23 cellular contexts compared by ENCODE assay signal in the genomic region with DNA sequence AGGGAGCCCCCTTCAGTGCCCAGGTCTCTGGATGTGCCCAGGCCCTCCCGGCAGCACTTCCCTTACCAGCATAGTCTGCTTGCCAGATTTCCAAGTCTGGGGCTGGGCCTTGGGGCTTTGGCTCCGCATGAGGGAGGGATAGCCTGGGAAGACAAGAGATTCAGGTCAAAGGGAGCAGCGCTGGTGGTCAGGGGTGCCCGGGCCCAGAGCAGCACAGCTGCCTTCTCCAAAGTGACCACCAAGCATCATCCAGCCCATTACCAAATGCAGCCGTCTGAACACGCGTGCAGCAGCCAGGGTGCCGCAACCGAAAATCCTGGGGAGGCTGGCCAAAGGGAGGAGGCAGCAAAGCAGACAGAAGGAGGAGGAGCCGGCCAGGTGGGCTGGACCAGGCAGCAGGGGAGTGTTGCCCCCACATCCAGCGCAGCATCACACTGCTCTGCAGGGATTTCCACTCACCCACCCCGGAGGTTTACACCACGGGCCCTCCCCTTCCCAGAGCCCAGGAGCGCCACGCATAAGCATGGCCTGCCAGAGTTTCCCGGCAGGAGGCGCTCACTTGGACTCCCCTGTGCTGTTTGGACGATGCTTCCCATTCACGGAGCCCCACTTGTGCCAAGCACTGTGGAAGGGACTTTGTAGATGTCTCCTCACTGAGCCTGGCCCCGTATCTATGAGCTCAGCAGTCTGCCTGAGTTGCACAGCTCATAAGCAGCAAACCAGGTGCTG. TPM values are rescaled to one million over a fixed set of nuclear protein-coding genes. Genes with fewer than 3 reads are reported as not detected.
DNase-seq lines count a peak whose midpoint lies in the region; ATAC-seq, FAIRE-seq and TF ChIP-seq lines count a peak whose summit lies in the region.
"Had no signal": no experiment of that assay in that cellular context is flagged by ENCODE, and none has a peak within 500 bp of the region (broad histone marks: within the 10 kb centered on the region; RNA-seq: fewer than 3 reads in every experiment).

No MANE protein-coding gene starts in this region.

- no peaks in the 10 kb centered on the region for H3K36me3 ChIP-seq in BJ (ENCODE audit: control insufficient read depth, insufficient read depth, low read length)
- no peaks in the 10 kb centered on the region for H3K36me3 ChIP-seq in HCT116 (ENCODE audit: control insufficient read depth in 1 of 2, insufficient read depth in 2 of 2, low read length in 2 of 2)
- no peaks in the 10 kb centered on the region for H3K36me3 ChIP-seq in K562 (ENCODE audit: control insufficient read depth, insufficient read depth, low read length)
- H3K36me3 ChIP-seq in keratinocyte (ENCODE audit: control insufficient read depth in 2 of 2, extremely low read depth in 1 of 2, insufficient read depth in 2 of 2, low read length in 2 of 2), result peaks cover 87% of the 10 kb centered on the region in 2 experiments
- H3K36me3 ChIP-seq in psoas muscle (ENCODE audit: insufficient read depth in 1 of 2, low read depth in 1 of 2), result no peaks in the 10 kb centered on the region
- H3K36me3 ChIP-seq: SJSA1 had no signal

- BruUV-seq in HCT116 (replicated peaks; lab: Mats Ljungman, UMichigan) (no TSS peak), K562 (replicated peaks; lab: Mats Ljungman, UMichigan) (no TSS peak)

- FAIRE-seq in K562 (lab: Jason Lieb, UNC) (no peak), keratinocyte (lab: Jason Lieb, UNC) (no peak)

- H4K20me1 ChIP-seq in HCT116 (ENCODE audit: insufficient read depth) (no peaks in the 10 kb centered on the region), K562 (replicated peaks; ENCODE audit: control insufficient read depth, insufficient read depth, low read length) (peaks cover 28% of the 10 kb centered on the region), keratinocyte (ENCODE audit: control insufficient read depth, extremely low read depth, insufficient read depth, low read length) (no peaks in the 10 kb centered on the region)

- no peaks in the 10 kb centered on the region for H3K4me1 ChIP-seq in HCT116 (ENCODE audit: control insufficient read depth in 1 of 2, insufficient read depth in 2 of 2, low read length in 2 of 2)
- no peaks in the 10 kb centered on the region; a peak in 2 of 5 replicates for H3K4me1 ChIP-seq in K562 (replicated peaks in 1 of 2; ENCODE audit: control insufficient read depth in 2 of 2, insufficient read depth in 2 of 2, low read length in 2 of 2)
- peaks cover 9% of the 10 kb centered on the region for H3K4me1 ChIP-seq in keratinocyte (ENCODE audit: control insufficient read depth, extremely low read depth, insufficient read depth, low read length)
- H3K4me1 ChIP-seq in psoas muscle, result no peaks in the 10 kb centered on the region
- H3K4me1 ChIP-seq: SJSA1 had no signal

- TF ChIP-seq CTCF in BJ (IDR thresholded peaks at IDR 0.05; ENCODE audit: insufficient read depth, low read depth, low read length) (0 out of 2 replicates have a peak, but pooled peaks have one; percentile 9), HCT116 (IDR thresholded peaks at IDR 0.05 in 2 of 3, conservative IDR thresholded peaks at IDR 0.05 in 1 of 3; ENCODE audit: borderline replicate concordance in 1 of 3, insufficient read depth in 1 of 3, low read depth in 2 of 3, low read length in 2 of 3) (peak in 2 of 3 experiments; percentile 20 to 21; a peak in 1 of 6 replicates), K562 (IDR thresholded peaks at IDR 0.05 in 2 of 3, conservative IDR thresholded peaks at IDR 0.05 in 1 of 3; ENCODE audit: insufficient read depth in 2 of 3, low read depth in 1 of 3, low read length in 3 of 3) (peak; percentile 54 to 71 (median 62)), keratinocyte (optimal IDR thresholded peaks at IDR 0.05 in 1 of 3, IDR thresholded peaks at IDR 0.05 in 1 of 3, conservative IDR thresholded peaks at IDR 0.05 in 1 of 3; ENCODE audit: extremely low read depth in 1 of 3, insufficient read depth in 2 of 3, low read length in 3 of 3) (peak in 2 of 3 experiments; percentile 33 to 45), psoas muscle (IDR thresholded peaks at IDR 0.05) (no peak)

- RAD21 ChIA-PET in HCT116 (lab: Charles Lee; ENCODE audit: low non-redundant PET in 1 of 2, low total read pairs in 2 of 2, uncharacterized antibody in 2 of 2, unreplicated experiment in 2 of 2), result no interaction called here

- H2AFZ ChIP-seq in HCT116 (ENCODE audit: low read depth, low read length, poor library complexity, severe bottlenecking) (no peak overlapping the region), K562 (ENCODE audit: low read depth, low read length) (no peak overlapping the region), keratinocyte (ENCODE audit: control insufficient read depth, low read length) (no peak overlapping the region)

- TF ChIP-seq EP300 in K562 (IDR thresholded peaks at IDR 0.05; ENCODE audit: low read length), result no peak

- H3K79me2 ChIP-seq in HCT116 (ENCODE audit: insufficient read depth, low read length) (no peaks in the 10 kb centered on the region), K562 (ENCODE audit: control insufficient read depth, insufficient read depth, low read length) (no peaks in the 10 kb centered on the region), keratinocyte (ENCODE audit: control insufficient read depth, insufficient read depth, low read length) (no peaks in the 10 kb centered on the region)

- H3K4me2 ChIP-seq in HCT116 (ENCODE audit: low read length) (no peak overlapping the region), K562 (ENCODE audit: insufficient read depth, low read length) (no peak overlapping the region), keratinocyte (ENCODE audit: control insufficient read depth, extremely low read depth, insufficient read depth, low read depth, low read length) (no peak overlapping the region)

- dilution Hi-C loops in keratinocyte (cut with MboI; ENCODE audit: extremely low pct_ligation_motif_present, low sequenced_read_pairs), result no loop called here

- H3K9ac ChIP-seq in HCT116 (ENCODE audit: low read length) (no peak overlapping the region), K562 (ENCODE audit: insufficient read depth in 1 of 2, low read depth in 2 of 2, low read length in 2 of 2) (no peak overlapping the region), keratinocyte (ENCODE audit: control insufficient read depth, extremely low read depth, insufficient read depth, low read length) (no peak overlapping the region)

- H3K9me3 ChIP-seq in HCT116 (ENCODE audit: control insufficient read depth in 1 of 2, insufficient read depth in 1 of 2, low read depth in 1 of 2, low read length in 2 of 2) (no peaks in the 10 kb centered on the region), K562 (replicated peaks; ENCODE audit: control insufficient read depth, insufficient read depth, low read depth, low read length) (no peaks in the 10 kb centered on the region), keratinocyte (ENCODE audit: control insufficient read depth, low read depth, low read length) (no peaks in the 10 kb centered on the region), psoas muscle (no peaks in the 10 kb centered on the region)
- H3K9me3 ChIP-seq: SJSA1 had no signal

- no peak for TF ChIP-seq POLR2A in HCT116 (IDR thresholded peaks at IDR 0.05; ENCODE audit: borderline replicate concordance, extremely low read depth, insufficient read depth, insufficient read length)
- TF ChIP-seq POLR2A in K562 (conservative IDR thresholded peaks at IDR 0.05), result no peak

- no peaks in the 10 kb centered on the region for H3K9me1 ChIP-seq in K562 (ENCODE audit: control insufficient read depth, insufficient read depth, low read length)
- no peaks in the 10 kb centered on the region for H3K9me1 ChIP-seq in keratinocyte (ENCODE audit: control insufficient read depth, extremely low read depth, insufficient read depth, low read length)

- in situ Hi-C loops in K562 (cut with MboI), result loop anchor here (25.0 kb wide), 1 partner anchor 453 kb away; no protein-coding TSS in a partner anchor

- CTCF ChIA-PET in BJ (lab: Yijun Ruan, JAX), result interaction anchor here (1.1 to 2.2 kb wide), 3 partner anchors 9 to 13 kb away, joined by 3 to 8 read pairs (median 4); no protein-coding TSS in a partner anchor
- CTCF ChIA-PET in HCT116 (lab: Charles Lee), result interaction anchor here (1.5 kb wide), 1 partner anchor 187 kb away, joined by 4 read pairs; no protein-coding TSS in a partner anchor
- CTCF ChIA-PET in K562 (lab: Yijun Ruan, JAX; ENCODE audit: low intra/inter-chr PET ratio), result no interaction called here

- H3K4me3 ChIP-seq in BJ (ENCODE audit: low read depth, low read length) (no peak overlapping the region), HCT116 (replicated peaks in 1 of 2; ENCODE audit: low read depth in 1 of 2, low read length in 2 of 2) (no peak overlapping the region), K562 (no peak overlapping the region), keratinocyte (ENCODE audit: control insufficient read depth in 2 of 3, extremely low read depth in 1 of 3, insufficient read depth in 2 of 3, low read depth in 1 of 3, low read length in 3 of 3) (no peak overlapping the region), psoas muscle (no peak overlapping the region)
- H3K4me3 ChIP-seq: SJSA1 had no signal

- H3K9me2 ChIP-seq in HCT116 (ENCODE audit: insufficient read depth), result no peaks in the 10 kb centered on the region

- DNase-seq in BJ (ENCODE audit: low read depth) (no peak), HCT116 (ENCODE audit: low read depth, low spot score) (no peak), K562 (ENCODE audit: extremely low read depth in 1 of 4, low spot score in 3 of 4) (peak; percentile 37 to 39 (median 38)), keratinocyte (ENCODE audit: low read depth, low spot score) (no peak), NCI-H2196 treated with DMSO at 0.1 percent for 48 hours (lab: John Stamatoyannopoulos, UW; ENCODE audit: unreplicated experiment) (no peak), UCSD-AML1 (lab: John Stamatoyannopoulos, UW; ENCODE audit: unreplicated experiment) (no peak), DMS114 treated with DMSO at 0.1 percent for 48 hours (lab: John Stamatoyannopoulos, UW; ENCODE audit: unreplicated experiment) (no peak), psoas muscle (no peak)
- DNase-seq: activated T-cell treated with anti-CD3 and anti-CD28 coated beads, Interleukin-2, amount 50 U/mL, for 72 hours; CD8-positive, alpha-beta memory T cell; dermis blood vessel endothelial cell; NCI-H1417 treated with DMSO at 0.1 percent for 48 hours; NCI-H2171; OCI-M1; retina; substantia nigra; T-helper 17 cell had no signal

- peaks cover 9% of the 10 kb centered on the region for H3K27me3 ChIP-seq in BJ (ENCODE audit: control insufficient read depth, insufficient read depth, low read length)
- peaks cover 23% of the 10 kb centered on the region; the same call in 1 of the 2 replicates for H3K27me3 ChIP-seq in HCT116 (ENCODE audit: insufficient read depth, low read length)
- H3K27me3 ChIP-seq in K562 (ENCODE audit: control insufficient read depth in 2 of 2, insufficient read depth in 2 of 2, low read length in 2 of 2), result peaks cover 0 to 35% of the 10 kb centered on the region in 2 experiments; a peak in 2 of 5 replicates
- H3K27me3 ChIP-seq in keratinocyte (ENCODE audit: control insufficient read depth, extremely low read depth, insufficient read depth, low read length), result no peaks in the 10 kb centered on the region
- H3K27me3 ChIP-seq in psoas muscle (ENCODE audit: insufficient read depth in 3 of 3, low read length in 2 of 3), result peaks cover 0 to 5% (median 1%) of the 10 kb centered on the region in 3 donors
- H3K27me3 ChIP-seq: SJSA1 had no signal

- WGBS in K562 (ENCODE audit: insufficient coverage, low coverage, missing lambda C conversion rate), result 6% methylated on average over 11 of the region's 20 CpGs
- WGBS in psoas muscle, 3 donors, result 56 to 68% (median 58%) methylated on average over 20 of the region's 20 CpGs

- TF ChIP-seq RAD21 in HCT116 (IDR thresholded peaks at IDR 0.05; ENCODE audit: low read depth) (no peak), K562 (CRISPR knock-in tag; conservative IDR thresholded peaks at IDR 0.05 in 1 of 2, IDR thresholded peaks at IDR 0.05 in 1 of 2) (peak; percentile 11 to 40; a peak in 2 of 4 replicates)

- ATAC-seq in HCT116 (peak; percentile 39; the same call in 1 of the 2 replicates), K562 (peak; percentile 87), psoas muscle (no peak)
- ATAC-seq: activated naive CD4-positive, alpha-beta T cell treated with anti-CD3 and anti-CD28 coated beads, Interleukin-2, amount 50 U/mL, for 72 hours; activated T-cell treated with anti-CD3 and anti-CD28 coated beads, Interleukin-2, amount 50 U/mL, for 72 hours; left lobe of liver; T-helper 17 cell had no signal

- intact Hi-C loops in HCT116 (cut with micrococcal nuclease) (no loop called here), K562 (cut with micrococcal nuclease) (no loop called here), psoas muscle (cut with DNase I) (no loop called here)

- POLR2A ChIA-PET in BJ (lab: Charles Lee), result no interaction called here
- POLR2A ChIA-PET in HCT116 (lab: Charles Lee), result no interaction called here
- POLR2A ChIA-PET in K562 (lab: Yijun Ruan, JAX), result interaction anchor here (0.5 to 0.7 kb wide), 2 partner anchors 13 to 113 kb away, joined by 3 read pairs; no protein-coding TSS in a partner anchor

- no peak overlapping the region for H3K27ac ChIP-seq in HCT116 (ENCODE audit: low read depth, low read length)
- H3K27ac ChIP-seq in K562 (ENCODE audit: extremely low read depth, low read depth, low read length), result no peak overlapping the region
- H3K27ac ChIP-seq in keratinocyte (ENCODE audit: control insufficient read depth, insufficient read depth, low read length), result no peak overlapping the region
- no peak overlapping the region for H3K27ac ChIP-seq in psoas muscle
- H3K27ac ChIP-seq: SJSA1 had no signal

RNA-seq across cellular contexts. Expression of a gene that starts 22.5 kb away (rescaled TPM):
- polyA plus RNA-seq in BJ (2011; rRNA removed), result 1.3 and 1.5 TPM in 2 replicates
- 0.72 and 0.85 TPM in 2 replicates for polyA minus RNA-seq in BJ (2011; rRNA and poly(A)+ RNA removed)
- total RNA-seq in HCT116 (2021; ENCODE audit: unreplicated experiment), result 0.54 TPM
- polyA plus RNA-seq in HCT116 (2012), result 0.29 and 0.53 TPM in 2 replicates
- total RNA-seq in K562 (2011; cell fraction: chromatin; rRNA removed; ENCODE audit: low replicate concordance), result 0.21 TPM in 1 of 2 replicates, not detected in the other
- not detected in 2 replicates for total RNA-seq in K562 (2011; cell fraction: nucleolus; rRNA removed)
- total RNA-seq in K562 (2011; cell fraction: nucleoplasm; rRNA removed), result 0.76 TPM in 1 of 2 replicates, not detected in the other
- total RNA-seq in K562 (2014; rRNA removed), result 0.16 TPM in 1 of 2 replicates, not detected in the other
- total RNA-seq in K562 (2014; rRNA removed; fragmentation: Illumina TruSeq; extraction: Trizol), result 0.15 and 0.41 TPM in 2 replicates
- total RNA-seq in K562 (2015; rRNA removed; fragmentation: Illumina TruSeq; extraction: Trizol), result 0.19 TPM in 1 of 2 replicates, not detected in the other
- 0.31 and 1.4 TPM in 2 replicates for total RNA-seq in K562 (2021)
- 0.19 and 0.65 TPM in 2 replicates for polyA plus RNA-seq in K562 (2011; rRNA removed)
- polyA plus RNA-seq in K562 (2011; cell fraction: cytosol; rRNA removed), result 0.28 and 0.75 TPM in 2 replicates
- polyA plus RNA-seq in K562 (2011; cell fraction: nucleus; rRNA removed), result 0.34 TPM in 1 of 2 replicates, not detected in the other
- polyA plus RNA-seq in K562 (2012), result 0.39 and 0.87 TPM in 2 replicates
- 0.74 and 0.75 TPM in 2 replicates for polyA plus RNA-seq in K562 (2014; fragmentation: Illumina TruSeq; extraction: Trizol)
- under 1 TPM; 0.41 to 0.42 TPM for polyA plus RNA-seq in K562 (2014; fragmentation: Nextera tagmentation; extraction: Ambion mirVana)
- polyA plus RNA-seq in K562 (2014; rRNA removed), result 0.08 and 0.93 TPM in 2 replicates
- 0.36 and 0.63 TPM in 2 replicates for polyA minus RNA-seq in K562 (2011; rRNA and poly(A)+ RNA removed)
- polyA minus RNA-seq in K562 (2011; cell fraction: cytosol; rRNA and poly(A)+ RNA removed), result 0.95 and 2.9 TPM in 2 replicates
- polyA minus RNA-seq in K562 (2011; cell fraction: nucleus; rRNA and poly(A)+ RNA removed), result 0.22 and 0.27 TPM in 2 replicates
- polyA plus RNA-seq in keratinocyte, result 303 to 611 TPM (median 463 TPM) in 3 replicates
- 1,306 TPM for polyA plus RNA-seq in keratinocyte (2011; ENCODE audit: low read depth)
- 465 and 526 TPM in 2 replicates for polyA plus RNA-seq in keratinocyte (2011; cell fraction: cytosol; rRNA removed)
- 422 and 529 TPM in 2 replicates for polyA plus RNA-seq in keratinocyte (2011; cell fraction: nucleus; rRNA removed)
- polyA plus RNA-seq in keratinocyte (2012; ENCODE audit: low replicate concordance), result 316 and 929 TPM in 2 replicates
- 758 to 1,045 TPM (median 830 TPM) in 3 replicates for polyA minus RNA-seq in keratinocyte
- polyA minus RNA-seq in keratinocyte (2011; cell fraction: cytosol; rRNA and poly(A)+ RNA removed), result 496 TPM
- 293 and 344 TPM in 2 replicates for polyA minus RNA-seq in keratinocyte (2011; cell fraction: nucleus; rRNA and poly(A)+ RNA removed)
- under 1 TPM in 2 of 4 donors, not detected in 2; 0.24 to 0.91 TPM for total RNA-seq in psoas muscle
- polyA plus RNA-seq in psoas muscle, result under 1 TPM; 0.09 to 0.44 (median 0.37) TPM
- total RNA-seq: activated naive CD4-positive, alpha-beta T cell treated with anti-CD3 and anti-CD28 coated beads, Interleukin-2, amount 50 U/mL, for 72 hours; activated T-cell treated with anti-CD3 and anti-CD28 coated beads, Interleukin-2, amount 50 U/mL, for 72 hours; CD8-positive, alpha-beta memory T cell; dermis blood vessel endothelial cell; glomerular endothelial cell; mononuclear cell; neural crest cell; SJSA1; T-helper 17 cell had no signal
- polyA plus RNA-seq: CD8-positive, alpha-beta memory T cell had no signal

Comparison
In these comparisons a context has a peak if more than half of its experiments do, and no peak if none do; other contexts are left out.
1. DNase-seq: peak in K562 (4 of 4); none in BJ (single experiment), HCT116 (single experiment), keratinocyte (single experiment), NCI-H2196 treated with DMSO at 0.1 percent for 48 hours (single experiment), UCSD-AML1 (single experiment), DMS114 treated with DMSO at 0.1 percent for 48 hours (single experiment) and psoas muscle (0 of 2).
2. ATAC-seq: peak in HCT116 (single experiment) and K562 (single experiment); none in psoas muscle (0 of 4).
3. RNA of a gene that starts 22.5 kb away (polyA plus RNA-seq): 303 to 1,306 TPM in keratinocyte; 1.3 to 1.5 TPM in BJ, 0.08 to 0.93 TPM in K562 and 0.09 to 0.44 TPM in psoas muscle; every median in the first group is over 100 times any median in the second.